Comparison of ENCODE assay signal across 9 cellular contexts in the genomic region with DNA sequence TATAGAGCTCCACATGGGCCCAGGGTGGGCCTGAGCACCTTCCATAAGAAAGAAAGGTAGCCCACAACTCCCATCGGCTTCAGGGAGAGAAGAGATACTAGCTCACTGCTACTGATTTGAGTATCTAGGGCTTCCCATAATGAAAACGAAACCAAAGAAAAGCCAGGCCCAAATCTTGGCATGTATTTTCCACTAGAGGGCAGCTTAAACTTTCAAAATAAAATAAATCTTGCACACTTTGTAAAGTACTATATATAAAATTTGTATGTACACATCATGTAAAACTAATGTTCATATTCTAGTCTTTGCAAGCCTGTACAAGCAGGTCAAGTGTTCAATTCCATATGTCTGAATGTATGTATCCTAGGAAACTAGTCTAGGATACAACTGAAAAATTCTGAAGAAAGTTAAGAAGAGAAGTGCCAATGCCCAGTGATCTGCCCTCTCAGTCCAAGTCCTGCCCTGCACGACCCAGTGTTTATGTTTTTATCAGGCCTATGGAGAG.
DNase-seq lines count a peak whose midpoint lies in the region; ATAC-seq and TF ChIP-seq lines count a peak whose summit lies in the region.
"Had no signal": no experiment of that assay in that cellular context is flagged by ENCODE, and none has a peak within 500 bp of the region (broad histone marks: within the 10 kb centered on the region; RNA-seq: fewer than 3 reads in every experiment).

No MANE protein-coding gene starts in this region.

- H3K27ac ChIP-seq in GM23248: no peak overlapping the region
- no peak overlapping the region for H3K27ac ChIP-seq in PC-3 (ENCODE audit: low read length)
- peak overlapping the region; percentile 64 for H3K27ac ChIP-seq in muscle layer of duodenum (ENCODE audit: low read length)

- POLR2A ChIA-PET in PC-3 (lab: Charles Lee; ENCODE audit: unreplicated experiment): no interaction called here

- H3K36me3 ChIP-seq in GM23248 (ENCODE audit: low read depth): no peaks in the 10 kb centered on the region
- H3K36me3 ChIP-seq in PC-3 (ENCODE audit: low read depth, low read length): no peaks in the 10 kb centered on the region
- H3K36me3 ChIP-seq in muscle layer of duodenum (ENCODE audit: control insufficient read depth in 1 of 2, insufficient read depth in 2 of 2, low read length in 2 of 2): no peaks in the 10 kb centered on the region

- H2AFZ ChIP-seq in GM23248 (peak overlapping the region; percentile 96), PC-3 (ENCODE audit: low read length) (peak overlapping the region; percentile 61; the same call in 1 of the 2 replicates)

- H3K4me2 ChIP-seq in GM23248 (ENCODE audit: unreplicated experiment) (peak overlapping the region; percentile 16), PC-3 (ENCODE audit: low read length) (peak overlapping the region; percentile 44; the same call in 1 of the 2 replicates)

- no peaks in the 10 kb centered on the region for H3K27me3 ChIP-seq in GM23248 (replicated peaks; ENCODE audit: insufficient read depth)
- H3K27me3 ChIP-seq in PC-3 (ENCODE audit: low read length): no peaks in the 10 kb centered on the region
- no peaks in the 10 kb centered on the region for H3K27me3 ChIP-seq in muscle layer of duodenum (ENCODE audit: low read depth, low read length)

- H3K9me3 ChIP-seq in GM23248 (ENCODE audit: low read depth) (no peaks in the 10 kb centered on the region), PC-3 (ENCODE audit: low read length) (no peaks in the 10 kb centered on the region), muscle layer of duodenum (ENCODE audit: control insufficient read depth in 1 of 2, low read length in 2 of 2) (no peaks in the 10 kb centered on the region)

- intact Hi-C loops in PC-3 (cut with micrococcal nuclease): no loop called here

- peak overlapping the region; percentile 53 for H3K4me3 ChIP-seq in GM23248
- H3K4me3 ChIP-seq in PC-3 (ENCODE audit: low read length): no peak overlapping the region
- peak overlapping the region; percentile 30 to 44 for H3K4me3 ChIP-seq in muscle layer of duodenum (ENCODE audit: low read depth in 1 of 2, low read length in 2 of 2)

- ATAC-seq in PC-3 (no peak), HG02763 (IDR thresholded peaks at IDR 0.05; ENCODE audit: unreplicated experiment) (no peak)
- no peak for ATAC-seq in activated naive CD8-positive, alpha-beta T cell treated with anti-CD3 and anti-CD28 coated beads, Interleukin-2, amount 50 U/mL, for 24 hours

- no peak overlapping the region for H3K4me3 Mint-ChIP-seq in endothelial cell (ENCODE audit: unreplicated experiment)
- no peak overlapping the region for H3K4me3 Mint-ChIP-seq in activated naive CD8-positive, alpha-beta T cell treated with anti-CD3 and anti-CD28 coated beads, Interleukin-2, amount 50 U/mL, for 24 hours
- H3K4me3 Mint-ChIP-seq: memory B cell had no signal

- H3F3A ChIP-seq in GM23248 (ENCODE audit: insufficient read depth) (no peaks in the 10 kb centered on the region), PC-3 (ENCODE audit: low read length, unreplicated experiment) (no peaks in the 10 kb centered on the region)

- no TSS peak for BruUV-seq in PC-3 (replicated peaks; lab: Mats Ljungman, UMichigan)

- peak; percentile 17 for DNase-seq in CD1c-positive myeloid dendritic cell (ENCODE audit: extremely low spot score)
- peak; percentile 75 for DNase-seq in GM23248
- peak; percentile 35 for DNase-seq in PC-3
- DNase-seq in endothelial cell (ENCODE audit: low spot score): no peak
- DNase-seq in stimulated activated naive CD4-positive, alpha-beta T cell treated with Interleukin-2 at 50 U/mL for 16 hours (lab: John Stamatoyannopoulos, UW): no peak
- no peak for DNase-seq in activated naive CD8-positive, alpha-beta T cell treated with anti-CD3 and anti-CD28 coated beads, Interleukin-2, amount 50 U/mL, for 24 hours

- no peaks in the 10 kb centered on the region for H3K27me3 Mint-ChIP-seq in endothelial cell (ENCODE audit: unreplicated experiment)
- H3K27me3 Mint-ChIP-seq in activated naive CD8-positive, alpha-beta T cell treated with anti-CD3 and anti-CD28 coated beads, Interleukin-2, amount 50 U/mL, for 24 hours: no peaks in the 10 kb centered on the region
- H3K27me3 Mint-ChIP-seq: memory B cell had no signal

- H3K9me3 Mint-ChIP-seq in endothelial cell (ENCODE audit: unreplicated experiment): no peaks in the 10 kb centered on the region
- H3K9me3 Mint-ChIP-seq in activated naive CD8-positive, alpha-beta T cell treated with anti-CD3 and anti-CD28 coated beads, Interleukin-2, amount 50 U/mL, for 24 hours: no peaks in the 10 kb centered on the region

- H3K79me2 ChIP-seq in GM23248 (ENCODE audit: insufficient read depth) (no peaks in the 10 kb centered on the region), PC-3 (ENCODE audit: low read length) (no peaks in the 10 kb centered on the region)

- peaks cover 2% of the 10 kb centered on the region for H3K4me1 Mint-ChIP-seq in endothelial cell (ENCODE audit: unreplicated experiment)
- H3K4me1 Mint-ChIP-seq in activated naive CD8-positive, alpha-beta T cell treated with anti-CD3 and anti-CD28 coated beads, Interleukin-2, amount 50 U/mL, for 24 hours: peaks cover 4% of the 10 kb centered on the region

- CTCF ChIA-PET in PC-3 (lab: Charles Lee): interaction anchor here (0.7 to 0.8 kb wide), 2 partner anchors 142 to 526 kb away, joined by 7 to 11 read pairs; no protein-coding TSS in a partner anchor

- H3K36me3 Mint-ChIP-seq in endothelial cell (ENCODE audit: low read depth, unreplicated experiment): no peaks in the 10 kb centered on the region
- no peaks in the 10 kb centered on the region for H3K36me3 Mint-ChIP-seq in activated naive CD8-positive, alpha-beta T cell treated with anti-CD3 and anti-CD28 coated beads, Interleukin-2, amount 50 U/mL, for 24 hours (ENCODE audit: low read depth)
- H3K36me3 Mint-ChIP-seq: memory B cell had no signal

- in situ Hi-C loops in GM23248 (cut with MboI): loop anchor here (25.0 kb wide), 2 partner anchors 250 to 525 kb away; no protein-coding TSS in a partner anchor

- no peak overlapping the region for H3K27ac Mint-ChIP-seq in endothelial cell (ENCODE audit: unreplicated experiment)
- H3K27ac Mint-ChIP-seq in activated naive CD8-positive, alpha-beta T cell treated with anti-CD3 and anti-CD28 coated beads, Interleukin-2, amount 50 U/mL, for 24 hours: no peak overlapping the region
- H3K27ac Mint-ChIP-seq: memory B cell had no signal

- H3K9ac ChIP-seq in GM23248 (peak overlapping the region; percentile 71), PC-3 (ENCODE audit: low read length) (no peak overlapping the region)

- H4K20me1 ChIP-seq in GM23248 (ENCODE audit: insufficient read depth) (no peaks in the 10 kb centered on the region), PC-3 (ENCODE audit: low read length) (no peaks in the 10 kb centered on the region)

- peaks cover 5% of the 10 kb centered on the region; the same call in 1 of the 2 replicates for H3K4me1 ChIP-seq in GM23248 (ENCODE audit: insufficient read depth)
- H3K4me1 ChIP-seq in PC-3 (ENCODE audit: insufficient read depth, low read length): no peaks in the 10 kb centered on the region
- peaks cover 0 to 15% of the 10 kb centered on the region in 2 donors for H3K4me1 ChIP-seq in muscle layer of duodenum (ENCODE audit: control insufficient read depth in 1 of 2, insufficient read depth in 2 of 2, low read length in 2 of 2)

- 2 to 4% methylated on average over 3 of the region's 3 CpGs for WGBS in GM23248 (ENCODE audit: low coverage in 1 of 2, low lambda C conversion rate in 2 of 2, missing lambda C conversion rate in 2 of 2), 2 experiments

- peak; percentile 49 for TF ChIP-seq CTCF in PC-3 (conservative IDR thresholded peaks at IDR 0.05; ENCODE audit: low read depth, low read length)
- peak; percentile 73 for TF ChIP-seq CTCF in endothelial cell (IDR thresholded peaks at IDR 0.05; ENCODE audit: unreplicated experiment)

- no peaks in the 10 kb centered on the region for H3K9me2 ChIP-seq in GM23248 (ENCODE audit: insufficient read depth)
- no peaks in the 10 kb centered on the region for H3K9me2 ChIP-seq in PC-3 (replicated peaks; ENCODE audit: low read length)

Comparison
In these comparisons a context has a peak if more than half of its experiments do, and no peak if none do; other contexts are left out.
1. DNase-seq: peak in CD1c-positive myeloid dendritic cell (single experiment), GM23248 (single experiment) and PC-3 (single experiment); none in endothelial cell (single experiment), stimulated activated naive CD4-positive, alpha-beta T cell treated with Interleukin-2 at 50 U/mL for 16 hours (single experiment) and activated naive CD8-positive, alpha-beta T cell treated with anti-CD3 and anti-CD28 coated beads, Interleukin-2, amount 50 U/mL, for 24 hours (single experiment).